ENCODE assay signal across 10 cellular contexts in genomic region chr17:1462164-1463112, GRCh38. TPM values are rescaled to one million over a fixed set of nuclear protein-coding genes. Genes with fewer than 3 reads are reported as not detected.
DNase-seq lines count a peak whose midpoint lies in the region; ATAC-seq and TF ChIP-seq lines count a peak whose summit lies in the region.
"Had no signal": no experiment of that assay in that cellular context is flagged by ENCODE, and none has a peak within 500 bp of the region (broad histone marks: within the 10 kb centered on the region; RNA-seq: fewer than 3 reads in every experiment).

No MANE protein-coding gene starts in this region.

- H3K9me3 ChIP-seq in Caco-2 (no peaks in the 10 kb centered on the region), prostate gland (no peaks in the 10 kb centered on the region)
- no peaks in the 10 kb centered on the region for H3K9me3 ChIP-seq in naive thymus-derived CD4-positive, alpha-beta T cell (ENCODE audit: control insufficient read depth in 2 of 3, low read length in 3 of 3)
- H3K9me3 ChIP-seq: gastroesophageal sphincter had no signal

- peaks cover 10% of the 10 kb centered on the region; the same call in 1 of the 2 replicates for H3K4me1 ChIP-seq in Caco-2
- H3K4me1 ChIP-seq in naive thymus-derived CD4-positive, alpha-beta T cell (ENCODE audit: control insufficient read depth in 2 of 2, insufficient read depth in 2 of 2, low read length in 2 of 2): peaks cover 16 to 37% of the 10 kb centered on the region in 2 donors
- H3K4me1 ChIP-seq in prostate gland (replicated peaks): no peaks in the 10 kb centered on the region

- peak overlapping the region; percentile 10 for H3K4me3 Mint-ChIP-seq in Caco-2 (ENCODE audit: unreplicated experiment)
- H3K4me3 Mint-ChIP-seq in IgD-negative memory B cell: peak overlapping the region; percentile 50 to 90 (median 77)
- H3K4me3 Mint-ChIP-seq in activated naive CD8-positive, alpha-beta T cell treated with anti-CD3 and anti-CD28 coated beads, Interleukin-2, amount 50 U/mL, for 24 hours: peak overlapping the region; percentile 61
- peak overlapping the region; percentile 61 to 86 (median 81) for H3K4me3 Mint-ChIP-seq in naive thymus-derived CD4-positive, alpha-beta T cell

- no peak for DNase-seq in Caco-2
- no peak for DNase-seq in activated naive CD8-positive, alpha-beta T cell treated with anti-CD3 and anti-CD28 coated beads, Interleukin-2, amount 50 U/mL, for 24 hours
- DNase-seq in naive thymus-derived CD4-positive, alpha-beta T cell: no peak
- no peak for DNase-seq in AML-193 (lab: John Stamatoyannopoulos, UW)
- no peak for DNase-seq in stimulated activated CD4-positive, alpha-beta T cell treated with anti-CD3 and anti-CD28 coated beads, Interleukin-4, amount 100 ng/mL, for 24 hours
- no peak for DNase-seq in prostate gland (ENCODE audit: low spot score)
- no peak for DNase-seq in NCI-H2196 (lab: John Stamatoyannopoulos, UW; ENCODE audit: unreplicated experiment)
- DNase-seq: NCI-H1694 treated with DMSO at 0.1 percent for 48 hours had no signal

- H3K4me1 Mint-ChIP-seq in Caco-2 (ENCODE audit: low read depth, unreplicated experiment): peaks cover 25% of the 10 kb centered on the region
- H3K4me1 Mint-ChIP-seq in IgD-negative memory B cell: peaks cover 17 to 22% (median 22%) of the 10 kb centered on the region in 3 donors
- peaks cover 34% of the 10 kb centered on the region for H3K4me1 Mint-ChIP-seq in activated naive CD8-positive, alpha-beta T cell treated with anti-CD3 and anti-CD28 coated beads, Interleukin-2, amount 50 U/mL, for 24 hours
- peaks cover 25 to 51% (median 38%) of the 10 kb centered on the region in 7 donors for H3K4me1 Mint-ChIP-seq in naive thymus-derived CD4-positive, alpha-beta T cell

- no peaks in the 10 kb centered on the region for H3K9me3 Mint-ChIP-seq in Caco-2 (ENCODE audit: unreplicated experiment)
- no peaks in the 10 kb centered on the region for H3K9me3 Mint-ChIP-seq in IgD-negative memory B cell
- no peaks in the 10 kb centered on the region for H3K9me3 Mint-ChIP-seq in activated naive CD8-positive, alpha-beta T cell treated with anti-CD3 and anti-CD28 coated beads, Interleukin-2, amount 50 U/mL, for 24 hours
- H3K9me3 Mint-ChIP-seq in naive thymus-derived CD4-positive, alpha-beta T cell: no peaks in the 10 kb centered on the region

- CTCF ChIA-PET in Caco-2 (lab: Charles Lee): interaction anchor here (0.9 kb wide), 1 partner anchor 97 kb away, joined by 3 read pairs; no protein-coding TSS in a partner anchor
- CTCF ChIA-PET in naive thymus-derived CD4-positive, alpha-beta T cell (lab: Charles Lee): interaction anchor here (1.2 to 1.6 kb wide), 2 partner anchors 12 to 53 kb away, joined by 3 to 7 read pairs; partner anchors contain the start of gene INPP5K

- H3K27ac ChIP-seq in naive thymus-derived CD4-positive, alpha-beta T cell (ENCODE audit: low read depth, low read length): no peak overlapping the region
- H3K27ac ChIP-seq in prostate gland: no peak overlapping the region

- H3K4me3 ChIP-seq in Caco-2 (ENCODE audit: low read depth, low read length): no peak overlapping the region
- no peak overlapping the region for H3K4me3 ChIP-seq in naive thymus-derived CD4-positive, alpha-beta T cell (ENCODE audit: low read length)
- H3K4me3 ChIP-seq in prostate gland: no peak overlapping the region
- H3K4me3 ChIP-seq: gastroesophageal sphincter had no signal

- intact Hi-C loops in Caco-2 (cut with micrococcal nuclease; ENCODE audit: unreplicated experiment) (no loop called here), prostate gland (cut with DNase I) (no loop called here)
- intact Hi-C loops in naive thymus-derived CD4-positive, alpha-beta T cell (cut with micrococcal nuclease): loop anchor here in 1 of 2 donors (1.0 kb wide), 1 partner anchor 24 kb away; no protein-coding TSS in a partner anchor

- H3K36me3 Mint-ChIP-seq in Caco-2 (ENCODE audit: insufficient read depth, unreplicated experiment) (peaks cover 61% of the 10 kb centered on the region), IgD-negative memory B cell (no peaks in the 10 kb centered on the region)
- H3K36me3 Mint-ChIP-seq in activated naive CD8-positive, alpha-beta T cell treated with anti-CD3 and anti-CD28 coated beads, Interleukin-2, amount 50 U/mL, for 24 hours (ENCODE audit: low read depth): peaks cover 4% of the 10 kb centered on the region
- H3K36me3 Mint-ChIP-seq in naive thymus-derived CD4-positive, alpha-beta T cell: peaks cover 0 to 11% (median 0%) of the 10 kb centered on the region in 5 donors

- H3K27ac Mint-ChIP-seq in Caco-2 (ENCODE audit: unreplicated experiment) (peak overlapping the region; percentile 69), IgD-negative memory B cell (peak overlapping the region; percentile 72 to 91 (median 90))
- H3K27ac Mint-ChIP-seq in activated naive CD8-positive, alpha-beta T cell treated with anti-CD3 and anti-CD28 coated beads, Interleukin-2, amount 50 U/mL, for 24 hours: peak overlapping the region; percentile 91
- peak overlapping the region; percentile 64 to 92 (median 85) for H3K27ac Mint-ChIP-seq in naive thymus-derived CD4-positive, alpha-beta T cell

- H3K36me3 ChIP-seq in Caco-2 (ENCODE audit: control insufficient read depth, insufficient read depth, low read length) (peaks cover 1% of the 10 kb centered on the region; the same call in 1 of the 2 replicates), prostate gland (peaks cover 0 to 11% of the 10 kb centered on the region in 2 donors)
- no peaks in the 10 kb centered on the region for H3K36me3 ChIP-seq in naive thymus-derived CD4-positive, alpha-beta T cell (ENCODE audit: control insufficient read depth in 2 of 3, insufficient read depth in 3 of 3, low read length in 3 of 3)

- TF ChIP-seq CTCF in Caco-2 (IDR thresholded peaks at IDR 0.05; ENCODE audit: insufficient read depth in 1 of 2, low read depth in 1 of 2, low read length in 1 of 2, severe bottlenecking in 1 of 2, unreplicated experiment in 1 of 2): no peak
- TF ChIP-seq CTCF in prostate gland (IDR thresholded peaks at IDR 0.05): no peak

- TF ChIP-seq POLR2A in prostate gland (IDR thresholded peaks at IDR 0.05): no peak

- WGBS in prostate gland: 76% methylated on average over 33 of the region's 33 CpGs

- no TSS peak for BruUV-seq in Caco-2 (replicated peaks; lab: Mats Ljungman, UMichigan)

- H3K27me3 ChIP-seq in Caco-2 (replicated peaks; ENCODE audit: control insufficient read depth, insufficient read depth, low read length) (no peaks in the 10 kb centered on the region), prostate gland (replicated peaks; ENCODE audit: insufficient read depth) (no peaks in the 10 kb centered on the region)
- no peaks in the 10 kb centered on the region for H3K27me3 ChIP-seq in naive thymus-derived CD4-positive, alpha-beta T cell (ENCODE audit: control insufficient read depth in 2 of 2, insufficient read depth in 2 of 2, low read length in 2 of 2)
- H3K27me3 ChIP-seq: gastroesophageal sphincter had no signal

- POLR2A ChIA-PET in Caco-2 (lab: Charles Lee): interaction anchor here (0.6 to 1.2 kb wide), 3 partner anchors 11 to 97 kb away, joined by 3 read pairs; no protein-coding TSS in a partner anchor
- POLR2A ChIA-PET in naive thymus-derived CD4-positive, alpha-beta T cell (lab: Charles Lee): interaction anchor here (0.6 to 1.9 kb wide), 7 partner anchors 19 to 63 kb away, joined by 3 to 7 read pairs (median 3); partner anchors contain the start of genes INPP5K, MYO1C and YWHAE

- peak; percentile 16 for ATAC-seq in activated naive CD8-positive, alpha-beta T cell treated with anti-CD3 and anti-CD28 coated beads, Interleukin-2, amount 50 U/mL, for 24 hours
- no peak for ATAC-seq in naive thymus-derived CD4-positive, alpha-beta T cell

- H3K27me3 Mint-ChIP-seq in Caco-2 (ENCODE audit: insufficient read depth, unreplicated experiment) (no peaks in the 10 kb centered on the region), IgD-negative memory B cell (peaks cover 9% of the 10 kb centered on the region)
- H3K27me3 Mint-ChIP-seq in activated naive CD8-positive, alpha-beta T cell treated with anti-CD3 and anti-CD28 coated beads, Interleukin-2, amount 50 U/mL, for 24 hours: peaks cover 54% of the 10 kb centered on the region
- peaks cover 0 to 36% (median 4%) of the 10 kb centered on the region in 5 donors for H3K27me3 Mint-ChIP-seq in naive thymus-derived CD4-positive, alpha-beta T cell

RNA-seq across cellular contexts. Expression of gene CRK, which starts 6.4 kb away (rescaled TPM):
- total RNA-seq in Caco-2 (2022) (70.0 and 72.3 TPM in 2 replicates), prostate gland (10 to 100 TPM; 52.6 to 77.7 TPM)
- 28.3 TPM for polyA plus RNA-seq in IgD-negative memory B cell
- 10 to 100 TPM; 16.9 to 29.0 (median 20.9) TPM for total RNA-seq in naive thymus-derived CD4-positive, alpha-beta T cell
- polyA plus RNA-seq in naive thymus-derived CD4-positive, alpha-beta T cell: 10 to 100 TPM; 20.0 to 24.3 TPM

RNA-seq across cellular contexts. Expression of gene MYO1C, which starts 30.0 kb away (rescaled TPM):
- total RNA-seq in Caco-2 (2022): 162 and 171 TPM in 2 replicates
- 29.6 TPM for polyA plus RNA-seq in IgD-negative memory B cell
- total RNA-seq in naive thymus-derived CD4-positive, alpha-beta T cell: 10 to 100 TPM; 10.3 to 37.0 (median 23.6) TPM
- polyA plus RNA-seq in naive thymus-derived CD4-positive, alpha-beta T cell: 1 to 10 TPM; 4.4 to 4.7 TPM
- 100 to 1,000 TPM in 1 of 2 donors, 10 to 100 TPM in 1; 94.4 to 120 TPM for total RNA-seq in prostate gland

RNA-seq across cellular contexts. Expression of gene INPP5K, which starts 54.0 kb away (rescaled TPM):
- total RNA-seq in Caco-2 (2022) (24.1 and 27.3 TPM in 2 replicates), prostate gland (10 to 100 TPM; 82.7 to 87.4 TPM)
- 51.7 TPM for polyA plus RNA-seq in IgD-negative memory B cell
- 100 to 1,000 TPM in 2 of 5 experiments, 10 to 100 TPM in 3; 50.5 to 184 (median 84.2) TPM for total RNA-seq in naive thymus-derived CD4-positive, alpha-beta T cell
- polyA plus RNA-seq in naive thymus-derived CD4-positive, alpha-beta T cell: 10 to 100 TPM; 72.9 to 84.3 TPM

Comparison
In these comparisons a context has a peak if more than half of its experiments do, and no peak if none do; other contexts are left out.
1. H3K4me3 Mint-ChIP-seq: peak in every context shown above with its lines; median percentile 81 in naive thymus-derived CD4-positive, alpha-beta T cell; 77 in IgD-negative memory B cell; 61 in activated naive CD8-positive, alpha-beta T cell treated with anti-CD3 and anti-CD28 coated beads, Interleukin-2, amount 50 U/mL, for 24 hours; 10 in Caco-2.